In genomic region chr2:119786312-119786711, GRCh38 we compare ENCODE assay signal across 18 cellular contexts. TPM values are rescaled to one million over a fixed set of nuclear protein-coding genes. Genes with fewer than 3 reads are reported as not detected.
A peak's percentile ranks its signal among the peaks of the same experiment; 100 is the strongest.
DNase-seq lines count a peak whose midpoint lies in the region; ATAC-seq and TF ChIP-seq lines count a peak whose summit lies in the region.
"Had no signal": no experiment of that assay in that cellular context is flagged by ENCODE, and none has a peak within 500 bp of the region (broad histone marks: within the 10 kb centered on the region; RNA-seq: fewer than 3 reads in every experiment).

No MANE protein-coding gene starts in this region.

- peaks cover 10% of the 10 kb centered on the region for H3K4me1 ChIP-seq in CD4-positive, CD25-positive, alpha-beta regulatory T cell (ENCODE audit: control insufficient read depth, insufficient read depth, low read length, poor library complexity, severe bottlenecking)
- H3K4me1 ChIP-seq in GM23248 (ENCODE audit: insufficient read depth) (no peaks in the 10 kb centered on the region), left ventricle myocardium inferior (peaks cover 29% of the 10 kb centered on the region), osteoblast (ENCODE audit: insufficient read depth, low read length) (no peaks in the 10 kb centered on the region)
- H3K4me1 ChIP-seq: Caco-2 had no signal

- intact Hi-C loops in left ventricle myocardium inferior (cut with micrococcal nuclease) = no loop called here

- no peaks in the 10 kb centered on the region for H4K20me1 ChIP-seq in GM23248 (ENCODE audit: insufficient read depth)
- H4K20me1 ChIP-seq in osteoblast (ENCODE audit: insufficient read depth, low read length) = peaks cover 12% of the 10 kb centered on the region

- no peak overlapping the region for H3K4me2 ChIP-seq in GM23248 (ENCODE audit: unreplicated experiment)
- no peak overlapping the region for H3K4me2 ChIP-seq in osteoblast (ENCODE audit: insufficient read depth, low read length)

- 96 to 100% methylated on average over 1 of the region's 1 CpG for WGBS in GM23248 (ENCODE audit: low coverage in 1 of 2, low lambda C conversion rate in 2 of 2, missing lambda C conversion rate in 2 of 2), 2 experiments

- H2AFZ ChIP-seq in GM23248 = no peak overlapping the region
- H2AFZ ChIP-seq in osteoblast (ENCODE audit: low read length) = no peak overlapping the region

- H3K4me3 ChIP-seq in CD4-positive, CD25-positive, alpha-beta regulatory T cell (ENCODE audit: low read depth, low read length) = no peak overlapping the region
- no peak overlapping the region for H3K4me3 ChIP-seq in GM23248
- H3K4me3 ChIP-seq in left ventricle myocardium inferior = no peak overlapping the region
- no peak overlapping the region for H3K4me3 ChIP-seq in osteoblast (ENCODE audit: insufficient read depth, low read length)
- H3K4me3 ChIP-seq: GM12878, SK-N-MC had no signal

- H3K27me3 Mint-ChIP-seq in CD4-positive, CD25-positive, alpha-beta regulatory T cell = no peaks in the 10 kb centered on the region
- no peaks in the 10 kb centered on the region for H3K27me3 Mint-ChIP-seq in effector memory CD8-positive, alpha-beta T cell

- no peaks in the 10 kb centered on the region for H3K27me3 ChIP-seq in CD4-positive, CD25-positive, alpha-beta regulatory T cell (ENCODE audit: control insufficient read depth, insufficient read depth, low read length)
- no peaks in the 10 kb centered on the region for H3K27me3 ChIP-seq in GM23248 (replicated peaks; ENCODE audit: insufficient read depth)
- no peaks in the 10 kb centered on the region for H3K27me3 ChIP-seq in left ventricle myocardium inferior (ENCODE audit: low read depth)
- no peaks in the 10 kb centered on the region for H3K27me3 ChIP-seq in osteoblast (ENCODE audit: insufficient read depth, low read length)

- peaks cover 26 to 58% (median 39%) of the 10 kb centered on the region in 4 donors for H3K4me1 Mint-ChIP-seq in CD4-positive, CD25-positive, alpha-beta regulatory T cell
- peaks cover 20 to 44% of the 10 kb centered on the region in 2 donors for H3K4me1 Mint-ChIP-seq in effector memory CD8-positive, alpha-beta T cell (ENCODE audit: low read depth in 2 of 2)

- H3K27ac ChIP-seq in CD4-positive, CD25-positive, alpha-beta regulatory T cell (ENCODE audit: insufficient read depth, low read length, poor library complexity, severe bottlenecking) = no peak overlapping the region
- H3K27ac ChIP-seq in GM23248 = no peak overlapping the region
- peak overlapping the region; percentile 42 for H3K27ac ChIP-seq in left ventricle myocardium inferior (replicated peaks)
- H3K27ac ChIP-seq in osteoblast (ENCODE audit: low read depth, low read length) = no peak overlapping the region
- H3K27ac ChIP-seq: SK-N-MC had no signal

- H3K79me2 ChIP-seq in GM23248 (ENCODE audit: insufficient read depth) (peaks cover 86% of the 10 kb centered on the region), osteoblast (ENCODE audit: insufficient read depth, low read length) (peaks cover 2% of the 10 kb centered on the region)

- H3K9me3 Mint-ChIP-seq in CD4-positive, CD25-positive, alpha-beta regulatory T cell = peaks cover 1 to 18% (median 8%) of the 10 kb centered on the region in 7 donors
- H3K9me3 Mint-ChIP-seq in effector memory CD8-positive, alpha-beta T cell = peaks cover 0 to 1% of the 10 kb centered on the region in 2 donors

- H3K4me3 Mint-ChIP-seq in CD4-positive, CD25-positive, alpha-beta regulatory T cell = peak overlapping the region in 1 of 4 donors; percentile 16
- no peak overlapping the region for H3K4me3 Mint-ChIP-seq in effector memory CD8-positive, alpha-beta T cell
- H3K4me3 Mint-ChIP-seq: CD14-positive monocyte had no signal

- peaks cover 28% of the 10 kb centered on the region for H3K36me3 Mint-ChIP-seq in CD4-positive, CD25-positive, alpha-beta regulatory T cell
- H3K36me3 Mint-ChIP-seq in effector memory CD8-positive, alpha-beta T cell (ENCODE audit: insufficient read depth) = no peaks in the 10 kb centered on the region

- H3K36me3 ChIP-seq in CD4-positive, CD25-positive, alpha-beta regulatory T cell (ENCODE audit: control insufficient read depth, insufficient read depth, low read length) = peaks cover 8% of the 10 kb centered on the region
- peaks cover 3% of the 10 kb centered on the region; the same call in 1 of the 2 replicates for H3K36me3 ChIP-seq in GM23248 (ENCODE audit: low read depth)
- H3K36me3 ChIP-seq in left ventricle myocardium inferior = peaks cover 18% of the 10 kb centered on the region
- no peaks in the 10 kb centered on the region for H3K36me3 ChIP-seq in osteoblast (ENCODE audit: insufficient read depth, low read length)

- ATAC-seq in CD4-positive, CD25-positive, alpha-beta regulatory T cell (ENCODE audit: low read depth in 2 of 2) = no peak
- ATAC-seq in effector memory CD8-positive, alpha-beta T cell (replicated peaks) = no peak
- ATAC-seq in HG02571 (IDR thresholded peaks at IDR 0.05; ENCODE audit: unreplicated experiment) = no peak
- ATAC-seq: GM12878 had no signal

- TF ChIP-seq CTCF in left ventricle myocardium inferior (IDR thresholded peaks at IDR 0.05; ENCODE audit: borderline replicate concordance) (no peak), osteoblast (IDR thresholded peaks at IDR 0.05; ENCODE audit: extremely low read depth, low read depth, low read length) (no peak)

- no peaks in the 10 kb centered on the region for H3F3A ChIP-seq in GM23248 (ENCODE audit: insufficient read depth)

- peak overlapping the region in 2 of 3 donors; percentile 37 to 47 for H3K27ac Mint-ChIP-seq in CD4-positive, CD25-positive, alpha-beta regulatory T cell
- peak overlapping the region; percentile 49 to 70 for H3K27ac Mint-ChIP-seq in effector memory CD8-positive, alpha-beta T cell

- H3K9me3 ChIP-seq in CD4-positive, CD25-positive, alpha-beta regulatory T cell (ENCODE audit: control insufficient read depth in 2 of 2, low read length in 2 of 2) = peaks cover 13 to 15% of the 10 kb centered on the region in 2 experiments
- H3K9me3 ChIP-seq in GM23248 (ENCODE audit: low read depth) (no peaks in the 10 kb centered on the region), left ventricle myocardium inferior (replicated peaks) (peaks cover 30% of the 10 kb centered on the region), osteoblast (ENCODE audit: low read depth, low read length) (no peaks in the 10 kb centered on the region)

- no peak for DNase-seq in CD4-positive, CD25-positive, alpha-beta regulatory T cell
- peak; percentile 9 for DNase-seq in GM23248
- no peak for DNase-seq in effector memory CD8-positive, alpha-beta T cell
- no peak for DNase-seq in left ventricle myocardium inferior
- no peak for DNase-seq in osteoblast (ENCODE audit: insufficient read length, low spot score, missing footprints)
- DNase-seq in NK-92 treated with Interleukin-12 subunit alpha and Interleukin-12 subunit beta, amount 100 ng/mL, for 24 hours (lab: John Stamatoyannopoulos, UW) = no peak
- DNase-seq in SW 1271 (lab: John Stamatoyannopoulos, UW) = no peak
- DNase-seq: ACHN, Caco-2, EL, GOT3, KG1, NCI-H1417 treated with DMSO at 0.1 percent for 48 hours, SHP77 had no signal

- H3K9ac ChIP-seq in GM23248 = no peak overlapping the region

- in situ Hi-C loops in GM23248 (cut with MboI) = no loop called here

- H3K9me2 ChIP-seq in GM23248 (ENCODE audit: insufficient read depth) = no peaks in the 10 kb centered on the region

RNA-seq across cellular contexts. Expression of gene PTPN4, which starts 26.6 kb away (rescaled TPM):
- total RNA-seq in CD4-positive, CD25-positive, alpha-beta regulatory T cell = 113 TPM
- polyA plus RNA-seq in CD4-positive, CD25-positive, alpha-beta regulatory T cell = 100 to 1,000 TPM in 2 of 4 donors, 10 to 100 TPM in 2; 75.2 to 115 (median 103) TPM
- total RNA-seq in GM23248 (2014; rRNA removed; shearing (Covaris generic)) = 24.3 and 29.7 TPM in 2 replicates
- 19.8 and 21.5 TPM in 2 replicates for polyA plus RNA-seq in GM23248 (2016; fragmentation: Nextera tagmentation; extraction: Ambion mirVana)
- total RNA-seq in left ventricle myocardium inferior (45.4 TPM), osteoblast (19.5 and 24.8 TPM in 2 replicates)
